25 cellular contexts compared by ENCODE assay signal in the genomic region with DNA sequence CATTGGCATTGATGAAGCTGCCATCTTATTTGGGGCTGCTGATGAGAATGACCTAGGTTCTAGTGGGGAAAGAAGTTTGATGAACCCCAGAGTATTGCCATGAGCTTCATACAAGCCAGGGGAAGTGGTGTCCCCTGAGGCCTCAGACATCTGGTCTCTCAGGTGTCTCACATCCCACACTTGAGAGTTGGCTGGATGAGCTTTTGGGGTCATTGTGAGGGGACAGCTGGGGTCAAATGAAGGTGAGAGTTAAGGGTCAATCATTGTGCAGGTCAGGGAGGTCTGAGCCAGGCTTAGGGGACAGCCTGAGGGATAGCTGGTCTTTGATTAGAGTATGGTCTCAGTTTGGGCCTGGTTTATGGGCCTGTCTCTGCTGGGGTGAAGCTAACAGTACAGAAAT.
"Had no signal": no experiment of that assay in that cellular context is flagged by ENCODE, and none has a peak within 500 bp of the region (broad histone marks: within the 10 kb centered on the region; RNA-seq: fewer than 3 reads in every experiment).

No MANE protein-coding gene starts in this region.

- H2AFZ ChIP-seq: hepatocyte, parathyroid adenoma had no signal

- H3K27ac Mint-ChIP-seq: naive thymus-derived CD8-positive, alpha-beta T cell; nephron progenitor cell; stimulated activated effector memory CD8-positive, alpha-beta T cell treated with anti-CD3 and anti-CD28 coated beads, Interleukin-12 subunit alpha, Interleukin-12 subunit beta, amount 100 ng/mL, for 72 hours had no signal

- H3K9me3 Mint-ChIP-seq: nephron progenitor cell; stimulated activated effector memory CD8-positive, alpha-beta T cell treated with anti-CD3 and anti-CD28 coated beads, Interleukin-12 subunit alpha, Interleukin-12 subunit beta, amount 100 ng/mL, for 72 hours; stimulated activated naive CD8-positive, alpha-beta T cell treated with anti-CD3 and anti-CD28 coated beads, Interleukin-15, amount 100 ng/mL, for 72 hours had no signal

- H3K4me3 Mint-ChIP-seq: naive thymus-derived CD8-positive, alpha-beta T cell; nephron progenitor cell; stimulated activated effector memory CD8-positive, alpha-beta T cell treated with anti-CD3 and anti-CD28 coated beads, Interleukin-12 subunit alpha, Interleukin-12 subunit beta, amount 100 ng/mL, for 72 hours; stimulated activated naive CD8-positive, alpha-beta T cell treated with anti-CD3 and anti-CD28 coated beads, Interleukin-15, amount 100 ng/mL, for 72 hours had no signal

- H3K4me3 ChIP-seq: heart right ventricle, hepatocyte, left lung, lower lobe of right lung, psoas muscle, right atrium auricular region, spleen, thyroid gland, transverse colon, upper lobe of right lung, uterus had no signal

- H3K27ac ChIP-seq: heart right ventricle, hepatocyte, left lung, lower lobe of right lung, parathyroid adenoma, psoas muscle, right atrium auricular region, spleen, thyroid gland, transverse colon, upper lobe of right lung, uterus had no signal

- H3K9me3 ChIP-seq: heart right ventricle, left lung, lower lobe of right lung, psoas muscle, right atrium auricular region, spleen, thyroid gland, transverse colon, upper lobe of right lung, uterus had no signal

- H3K4me1 ChIP-seq: left lung, lower lobe of right lung, parathyroid adenoma, psoas muscle, right atrium auricular region, spleen, thyroid gland, transverse colon, uterus had no signal

- DNase-seq: heart right ventricle; kidney glomerular epithelial cell; left cardiac atrium; left lung; lower lobe of right lung; mammary epithelial cell; mesenchymal stem cell; nephron progenitor cell; psoas muscle; small intestine; spleen; stimulated activated CD4-positive, alpha-beta T cell treated with anti-CD3 and anti-CD28 coated beads, Interleukin-4, amount 100 ng/mL, for 24 hours; stimulated activated naive CD4-positive, alpha-beta T cell treated with Interleukin-2 at 50 U/mL for 16 hours; stimulated activated naive CD8-positive, alpha-beta T cell treated with anti-CD3 and anti-CD28 coated beads, Interleukin-15, amount 100 ng/mL, for 72 hours; substantia nigra; thyroid gland; transverse colon; upper lobe of right lung; uterus had no signal

- H3K27me3 ChIP-seq: heart right ventricle, hepatocyte, left lung, right atrium auricular region, spleen, thyroid gland, transverse colon, upper lobe of right lung, uterus had no signal

- H3K9ac ChIP-seq: parathyroid adenoma had no signal

- H3K4me1 Mint-ChIP-seq: naive thymus-derived CD8-positive, alpha-beta T cell; stimulated activated effector memory CD8-positive, alpha-beta T cell treated with anti-CD3 and anti-CD28 coated beads, Interleukin-12 subunit alpha, Interleukin-12 subunit beta, amount 100 ng/mL, for 72 hours; stimulated activated naive CD8-positive, alpha-beta T cell treated with anti-CD3 and anti-CD28 coated beads, Interleukin-15, amount 100 ng/mL, for 72 hours had no signal

- H3K4me2 ChIP-seq: hepatocyte had no signal

- H3K79me2 ChIP-seq: hepatocyte, parathyroid adenoma had no signal

- H3K36me3 ChIP-seq: heart right ventricle, left lung, lower lobe of right lung, right atrium auricular region, spleen, thyroid gland, transverse colon, upper lobe of right lung, uterus had no signal

- ATAC-seq: heart right ventricle; left cardiac atrium; left lung; lower lobe of right lung; naive thymus-derived CD8-positive, alpha-beta T cell; psoas muscle; sciatic nerve; stimulated activated effector memory CD8-positive, alpha-beta T cell treated with anti-CD3 and anti-CD28 coated beads, Interleukin-12 subunit alpha, Interleukin-12 subunit beta, amount 100 ng/mL, for 72 hours; stimulated activated naive CD8-positive, alpha-beta T cell treated with anti-CD3 and anti-CD28 coated beads, Interleukin-15, amount 100 ng/mL, for 72 hours; upper lobe of right lung had no signal

- H3K36me3 Mint-ChIP-seq: naive thymus-derived CD8-positive, alpha-beta T cell; stimulated activated effector memory CD8-positive, alpha-beta T cell treated with anti-CD3 and anti-CD28 coated beads, Interleukin-12 subunit alpha, Interleukin-12 subunit beta, amount 100 ng/mL, for 72 hours had no signal
